39 cellular contexts compared by ENCODE assay signal in the genomic region with DNA sequence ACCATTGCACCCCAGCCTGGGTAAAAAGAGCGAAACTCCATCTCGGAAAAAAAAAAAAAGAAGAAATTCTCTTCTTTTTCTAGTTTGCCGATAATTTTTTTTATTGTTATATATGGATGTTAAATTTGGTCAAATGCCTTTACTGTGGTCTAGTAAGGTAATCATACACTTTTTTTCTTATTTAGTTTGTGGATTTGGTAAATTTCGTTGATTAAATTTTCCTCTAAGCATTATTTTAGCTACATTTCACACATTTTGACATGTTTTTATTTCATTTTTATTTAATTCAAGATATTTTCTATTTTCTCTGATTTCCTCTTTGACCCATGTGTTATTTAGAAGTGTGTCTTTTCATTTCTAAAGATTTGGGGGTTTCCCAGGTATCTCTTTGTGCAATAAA. TPM values are rescaled to one million over a fixed set of nuclear protein-coding genes. Genes with fewer than 3 reads are reported as not detected.
"Had no signal": no experiment of that assay in that cellular context is flagged by ENCODE, and none has a peak within 500 bp of the region (broad histone marks: within the 10 kb centered on the region; RNA-seq: fewer than 3 reads in every experiment).

No MANE protein-coding gene starts in this region.

- H3K27me3 ChIP-seq: MG63 had no signal

- DNase-seq: Kasumi-1, MG63, MM.1S, MV-4-11, NCI-H1048, NCI-H1092, NCI-H1092 treated with DMSO at 0.1 percent for 48 hours, NCI-H1105, NCI-H1105 treated with DMSO at 0.1 percent for 48 hours, NCI-H1417, NCI-H1417 treated with DMSO at 0.1 percent for 48 hours, NCI-H1436, NCI-H1436 treated with DMSO at 0.1 percent for 48 hours, NCI-H146, NCI-H1694, NCI-H1694 treated with DMSO at 0.1 percent for 48 hours, NCI-H187, NCI-H187 treated with DMSO at 0.1 percent for 48 hours, NCI-H1930, NCI-H2029, NCI-H2029 treated with DMSO at 0.1 percent for 48 hours, NCI-H2081, NCI-H2081 treated with DMSO at 0.1 percent for 48 hours, NCI-H2107, NCI-H2171, NCI-H2171 treated with DMSO at 0.1 percent for 48 hours, NCI-H2227 treated with DMSO at 0.1 percent for 48 hours, NCI-H226, NCI-H345, NCI-H446, NCI-H446 treated with DMSO at 0.1 percent for 48 hours, NCI-H510A, NCI-H510A treated with DMSO at 0.1 percent for 48 hours, NCI-H524, NCI-H524 treated with DMSO at 0.1 percent for 48 hours had no signal

- H3K36me3 ChIP-seq: MG63 had no signal

- H3K4me3 ChIP-seq: MG63 had no signal

- H3K9me3 ChIP-seq: MG63 had no signal

RNA-seq across cellular contexts. Expression of gene ELOVL2, which starts 18.0 kb away (rescaled TPM):
- total RNA-seq: MCF 10A had no signal

RNA-seq across cellular contexts. Expression of gene ERVFRD-1, which starts 49.4 kb away (rescaled TPM):
- total RNA-seq: LHCN-M2, M059J, MCF 10A, NCI-H460 had no signal
